24 cellular contexts compared by ENCODE assay signal in genomic region chr20:51116765-51117686, GRCh38.
DNase-seq lines count a peak whose midpoint lies in the region; ATAC-seq and TF ChIP-seq lines count a peak whose summit lies in the region.
"Had no signal": no experiment of that assay in that cellular context is flagged by ENCODE, and none has a peak within 500 bp of the region (broad histone marks: within the 10 kb centered on the region; RNA-seq: fewer than 3 reads in every experiment).

No MANE protein-coding gene starts in this region.

- no peaks in the 10 kb centered on the region for H3K9me3 ChIP-seq in testis
- H3K9me3 ChIP-seq: adrenal gland, breast epithelium had no signal

- TF ChIP-seq POLR2A in testis (IDR thresholded peaks at IDR 0.05) = no peak

- no peak for ATAC-seq in WTC11
- ATAC-seq in HG02623 (IDR thresholded peaks at IDR 0.05; ENCODE audit: unreplicated experiment) = no peak
- ATAC-seq: activated CD8-positive, alpha-beta T cell treated with anti-CD3 and anti-CD28 coated beads for 36 hours; left cardiac atrium; natural killer cell; stimulated activated naive B cell treated with anti-CD40 and anti-IgM and Interleukin-4, amounts not matched to agents 10 μg/mL and 1 μg/mL and 100 μg/mL, for 72 hours had no signal

- POLR2A ChIA-PET in WTC11 (lab: Charles Lee) = interaction anchor here (0.6 kb wide), 1 partner anchor 20 kb away, joined by 6 read pairs; no protein-coding TSS in a partner anchor
- POLR2A ChIA-PET in activated CD4-positive, alpha-beta memory T cell treated with anti-CD3 and anti-CD28 coated beads, Interleukin-2, amount 10 ng/mL, durations not matched to agents 7 days and 5 days (lab: Charles Lee) = no interaction called here

- H3K27ac ChIP-seq in testis = no peak overlapping the region
- H3K27ac ChIP-seq: adrenal gland, breast epithelium had no signal

- H3K9me3 Mint-ChIP-seq in HFFc6 = no peaks in the 10 kb centered on the region
- H3K9me3 Mint-ChIP-seq in WTC11 = no peaks in the 10 kb centered on the region
- no peaks in the 10 kb centered on the region for H3K9me3 Mint-ChIP-seq in activated CD4-positive, alpha-beta memory T cell treated with anti-CD3 and anti-CD28 coated beads, Interleukin-2, amount 10 ng/mL, durations not matched to agents 7 days and 5 days
- H3K9me3 Mint-ChIP-seq: activated B cell treated with CpG ODN at 0.5 μM for 24 hours; activated CD8-positive, alpha-beta T cell treated with anti-CD3 and anti-CD28 coated beads for 36 hours; dendritic cell treated with granulocyte-macrophage colony-stimulating factor and Interleukin-4, amounts not matched to agents 40 ng/mL and 50 ng/mL, for 4 days; H9; natural killer cell; stimulated activated naive B cell treated with anti-CD40 and anti-IgM and Interleukin-4, amounts not matched to agents 10 μg/mL and 1 μg/mL and 100 μg/mL, for 72 hours had no signal

- no peak overlapping the region; the same call in 1 of the 2 replicates for H3K27ac Mint-ChIP-seq in HFFc6
- no peak overlapping the region for H3K27ac Mint-ChIP-seq in WTC11
- no peak overlapping the region for H3K27ac Mint-ChIP-seq in activated CD4-positive, alpha-beta memory T cell treated with anti-CD3 and anti-CD28 coated beads, Interleukin-2, amount 10 ng/mL, durations not matched to agents 7 days and 5 days
- H3K27ac Mint-ChIP-seq: activated B cell treated with CpG ODN at 0.5 μM for 24 hours; activated CD8-positive, alpha-beta T cell treated with anti-CD3 and anti-CD28 coated beads for 36 hours; dendritic cell treated with granulocyte-macrophage colony-stimulating factor and Interleukin-4, amounts not matched to agents 40 ng/mL and 50 ng/mL, for 4 days; H9; natural killer cell; stimulated activated naive B cell treated with anti-CD40 and anti-IgM and Interleukin-4, amounts not matched to agents 10 μg/mL and 1 μg/mL and 100 μg/mL, for 72 hours had no signal

- H3K36me3 ChIP-seq in testis (ENCODE audit: low read depth, missing control alignments) = no peaks in the 10 kb centered on the region
- H3K36me3 ChIP-seq: adrenal gland, breast epithelium had no signal

- H3K36me3 Mint-ChIP-seq in HFFc6 (ENCODE audit: low read depth) (no peaks in the 10 kb centered on the region), WTC11 (no peaks in the 10 kb centered on the region)
- H3K36me3 Mint-ChIP-seq in activated CD4-positive, alpha-beta memory T cell treated with anti-CD3 and anti-CD28 coated beads, Interleukin-2, amount 10 ng/mL, durations not matched to agents 7 days and 5 days (ENCODE audit: low read depth) = no peaks in the 10 kb centered on the region
- H3K36me3 Mint-ChIP-seq: CD4-positive, alpha-beta memory T cell; natural killer cell; stimulated activated naive B cell treated with anti-CD40 and anti-IgM and Interleukin-4, amounts not matched to agents 10 μg/mL and 1 μg/mL and 100 μg/mL, for 72 hours had no signal

- CTCF ChIA-PET in WTC11 (lab: Charles Lee) = interaction anchor here (0.7 to 2.4 kb wide), 6 partner anchors 26 to 201 kb away, joined by 3 to 8 read pairs (median 4); no protein-coding TSS in a partner anchor
- CTCF ChIA-PET in activated CD4-positive, alpha-beta memory T cell treated with anti-CD3 and anti-CD28 coated beads, Interleukin-2, amount 10 ng/mL, durations not matched to agents 7 days and 5 days (lab: Charles Lee) = no interaction called here

- intact Hi-C loops in testis (cut with DNase I; ENCODE audit: low total_unique reads) = no loop called here

- no peaks in the 10 kb centered on the region for H3K27me3 ChIP-seq in testis
- H3K27me3 ChIP-seq: adrenal gland had no signal

- H3K4me3 ChIP-seq in fibroblast of villous mesenchyme (ENCODE audit: low read depth, low read length) (no peak overlapping the region), testis (no peak overlapping the region)
- H3K4me3 ChIP-seq: adrenal gland, breast epithelium had no signal

- H3K4me3 Mint-ChIP-seq in HFFc6 (peak overlapping the region; percentile 26; the same call in 1 of the 2 replicates), WTC11 (no peak overlapping the region)
- no peak overlapping the region for H3K4me3 Mint-ChIP-seq in activated CD4-positive, alpha-beta memory T cell treated with anti-CD3 and anti-CD28 coated beads, Interleukin-2, amount 10 ng/mL, durations not matched to agents 7 days and 5 days
- H3K4me3 Mint-ChIP-seq: activated B cell treated with CpG ODN at 0.5 μM for 24 hours; activated CD8-positive, alpha-beta T cell treated with anti-CD3 and anti-CD28 coated beads for 36 hours; CD4-positive, alpha-beta memory T cell; dendritic cell treated with granulocyte-macrophage colony-stimulating factor and Interleukin-4, amounts not matched to agents 40 ng/mL and 50 ng/mL, for 4 days; H9; natural killer cell; stimulated activated naive B cell treated with anti-CD40 and anti-IgM and Interleukin-4, amounts not matched to agents 10 μg/mL and 1 μg/mL and 100 μg/mL, for 72 hours had no signal

- DNase-seq in HFFc6 = no peak
- no peak for DNase-seq in WTC11 (ENCODE audit: low spot score)
- DNase-seq in fibroblast of villous mesenchyme (ENCODE audit: low read depth) = peak; percentile 2
- DNase-seq in testis = peak; percentile 29
- DNase-seq in activated CD4-positive, alpha-beta memory T cell treated with anti-CD3 and anti-CD28 coated beads, Interleukin-2, amount 10 ng/mL, durations not matched to agents 7 days and 5 days = no peak
- DNase-seq in UCSD-AML1 (lab: John Stamatoyannopoulos, UW; ENCODE audit: unreplicated experiment) = no peak
- DNase-seq: activated B cell treated with CpG ODN at 0.5 μM for 24 hours; activated CD8-positive, alpha-beta T cell treated with anti-CD3 and anti-CD28 coated beads for 36 hours; adrenal gland; CD4-positive, alpha-beta memory T cell; DMS53; H9; left cardiac atrium; natural killer cell; NCI-H1694; NCI-H2227 treated with DMSO at 0.1 percent for 48 hours; NCI-H82; posterior cingulate gyrus; stimulated activated CD4-positive, alpha-beta T cell treated with anti-CD3 and anti-CD28 coated beads, Interleukin-2, amount 100 ng/mL, for 24 hours; stimulated activated naive B cell treated with anti-CD40 and anti-IgM and Interleukin-4, amounts not matched to agents 10 μg/mL and 1 μg/mL and 100 μg/mL, for 72 hours; T-helper 2 cell had no signal

- H3K27me3 Mint-ChIP-seq in HFFc6 (ENCODE audit: insufficient read depth) = peaks cover 5% of the 10 kb centered on the region
- no peaks in the 10 kb centered on the region; the same call in 1 of the 2 replicates for H3K27me3 Mint-ChIP-seq in WTC11 (ENCODE audit: low read depth)
- peaks cover 19% of the 10 kb centered on the region for H3K27me3 Mint-ChIP-seq in activated CD4-positive, alpha-beta memory T cell treated with anti-CD3 and anti-CD28 coated beads, Interleukin-2, amount 10 ng/mL, durations not matched to agents 7 days and 5 days

- H3K4me1 ChIP-seq in testis = peaks cover 45% of the 10 kb centered on the region
- H3K4me1 ChIP-seq: adrenal gland, breast epithelium had no signal

- 63 to 70% methylated on average over 9 of the region's 9 CpGs for WGBS in testis, 2 donors

- no peak for TF ChIP-seq CTCF in HFFc6 (IDR thresholded peaks at IDR 0.05)
- TF ChIP-seq CTCF in WTC11 (IDR thresholded peaks at IDR 0.05) = no peak
- no peak for TF ChIP-seq CTCF in fibroblast of villous mesenchyme (IDR thresholded peaks at IDR 0.05; ENCODE audit: insufficient read depth, low read depth, low read length)
- TF ChIP-seq CTCF in testis (IDR thresholded peaks at IDR 0.05) = no peak

- H3K4me1 Mint-ChIP-seq in HFFc6 (ENCODE audit: low read depth) (peaks cover 36% of the 10 kb centered on the region), WTC11 (peaks cover 25% of the 10 kb centered on the region)
- peaks cover 2% of the 10 kb centered on the region for H3K4me1 Mint-ChIP-seq in activated CD4-positive, alpha-beta memory T cell treated with anti-CD3 and anti-CD28 coated beads, Interleukin-2, amount 10 ng/mL, durations not matched to agents 7 days and 5 days
- H3K4me1 Mint-ChIP-seq: CD4-positive, alpha-beta memory T cell; natural killer cell had no signal

TF ChIP-seq in WTC11, 78 proteins besides CTCF, POLR2A, EP300 and RAD21:
- TF ChIP-seq ERG (CRISPR knock-in tag; IDR thresholded peaks at IDR 0.05) = no peak
- TF ChIP-seq USF2 (CRISPR knock-in tag; IDR thresholded peaks at IDR 0.05) = peak; percentile 27; the same call in 1 of the 2 replicates
- TF ChIP-seq GTF2I (CRISPR knock-in tag; conservative IDR thresholded peaks at IDR 0.05) = no peak
TF ChIP-seq in WTC11: peak in this region for 1.

Comparison
In these comparisons a context has a peak if more than half of its experiments do, and no peak if none do; other contexts are left out.
1. DNase-seq: peak in fibroblast of villous mesenchyme (single experiment) and testis (single experiment); none in HFFc6 (single experiment), WTC11 (single experiment), activated CD4-positive, alpha-beta memory T cell treated with anti-CD3 and anti-CD28 coated beads, Interleukin-2, amount 10 ng/mL, durations not matched to agents 7 days and 5 days (single experiment) and UCSD-AML1 (single experiment).